26 cellular contexts compared by ENCODE assay signal in genomic region chr6:123454448-123454847, GRCh38.
DNase-seq lines count a peak whose midpoint lies in the region; ATAC-seq, FAIRE-seq and TF ChIP-seq lines count a peak whose summit lies in the region.
"Had no signal": no experiment of that assay in that cellular context is flagged by ENCODE, and none has a peak within 500 bp of the region (broad histone marks: within the 10 kb centered on the region; RNA-seq: fewer than 3 reads in every experiment).

No MANE protein-coding gene starts in this region.

- H3K4me3 ChIP-seq in PC-9: no peak overlapping the region
- H3K4me3 ChIP-seq: A549; BLaER1 treated with 17β-estradiol and CSF1 and Interleukin-3, amounts not matched to agents 10 nM and 100 nM; GM12878; GM23248 had no signal

- peak; percentile 65 for FAIRE-seq in urothelium cell line (lab: Jason Lieb, UNC)
- FAIRE-seq: A549, GM12878, GM19239, H1 had no signal

- TF ChIP-seq CTCF in C4-2B (conservative IDR thresholded peaks at IDR 0.05): no peak
- TF ChIP-seq CTCF in PC-9 (conservative IDR thresholded peaks at IDR 0.05): no peak

- H4K20me1 ChIP-seq in PC-9 (ENCODE audit: insufficient read depth): no peaks in the 10 kb centered on the region
- H4K20me1 ChIP-seq: BLaER1 treated with 17β-estradiol and CSF1 and Interleukin-3, amounts not matched to agents 10 nM and 100 nM had no signal

- H3K79me2 ChIP-seq in PC-9 (ENCODE audit: low read depth): no peaks in the 10 kb centered on the region

- in situ Hi-C loops in G401 (cut with HindIII; ENCODE audit: low sequenced_read_pairs): no loop called here

- no peaks in the 10 kb centered on the region for H3K9me3 ChIP-seq in PC-9 (ENCODE audit: insufficient read depth, low read depth)
- H3K9me3 ChIP-seq: A549, BE2C had no signal

- CTCF ChIA-PET in PC-9 (lab: Charles Lee): no interaction called here

- 0 out of 2 replicates have a peak overlapping the region, but pooled peaks have one; percentile 35 for H2AFZ ChIP-seq in PC-9
- H2AFZ ChIP-seq: GM23248 had no signal

- ATAC-seq in Right ventricle myocardium superior (ENCODE audit: poor library complexity): peak; percentile 52
- ATAC-seq: A549, GM12878, HCT116 had no signal

- no peaks in the 10 kb centered on the region for H3K36me3 ChIP-seq in PC-9 (ENCODE audit: low read depth)
- H3K36me3 ChIP-seq: BE2C; BLaER1 treated with 17β-estradiol and CSF1 and Interleukin-3, amounts not matched to agents 10 nM and 100 nM had no signal

- no peaks in the 10 kb centered on the region for H3K27me3 ChIP-seq in PC-9 (ENCODE audit: insufficient read depth, low read depth)
- H3K27me3 ChIP-seq: BE2C; BLaER1 treated with 17β-estradiol and CSF1 and Interleukin-3, amounts not matched to agents 10 nM and 100 nM had no signal

- DNase-seq in Right ventricle myocardium superior (no peak), cardiac septum (ENCODE audit: low spot score) (no peak), PC-9 (no peak), urothelium cell line (ENCODE audit: low spot score) (no peak), SIG-M5 treated with dmso at 0.1 percent for 504 hours (lab: John Stamatoyannopoulos, UW; ENCODE audit: unreplicated experiment) (no peak), G401 (ENCODE audit: low spot score) (no peak)
- DNase-seq: 8988T; ACHN; AML-193; BE2C; Calu3; CD4-positive, alpha-beta memory T cell; COR-L47; DMS153; DND-41; GDM1; GM23248; H7; HFFc6 had no signal

- POLR2A ChIA-PET in PC-9 (lab: Charles Lee; ENCODE audit: unreplicated experiment): no interaction called here

- H3K9me2 ChIP-seq in PC-9 (ENCODE audit: insufficient read depth): peaks cover 8% of the 10 kb centered on the region; the same call in 1 of the 2 replicates

- BruUV-seq in PC-9 (replicated peaks; lab: Mats Ljungman, UMichigan): no TSS peak

- peak overlapping the region; percentile 50; the same call in 1 of the 2 replicates for H3K27ac ChIP-seq in C4-2B
- H3K27ac ChIP-seq in PC-9: no peak overlapping the region
- H3K27ac ChIP-seq: A549; BLaER1 treated with 17β-estradiol and CSF1 and Interleukin-3, amounts not matched to agents 10 nM and 100 nM; GM23248 had no signal

- no peaks in the 10 kb centered on the region for H3K4me1 ChIP-seq in PC-9 (replicated peaks; ENCODE audit: insufficient read depth)
- H3K4me1 ChIP-seq: A549; BE2C; BLaER1 treated with 17β-estradiol and CSF1 and Interleukin-3, amounts not matched to agents 10 nM and 100 nM had no signal

- no peaks in the 10 kb centered on the region for H3F3A ChIP-seq in PC-9 (ENCODE audit: insufficient read depth, low read depth)

- no peak overlapping the region for H3K4me2 ChIP-seq in PC-9
- H3K4me2 ChIP-seq: A549; BLaER1 treated with 17β-estradiol and CSF1 and Interleukin-3, amounts not matched to agents 10 nM and 100 nM had no signal

- intact Hi-C loops in Right ventricle myocardium superior (cut with DNase I): no loop called here
- intact Hi-C loops in cardiac septum (cut with DNase I): no loop called here
- intact Hi-C loops in PC-9 (cut with micrococcal nuclease; ENCODE audit: unreplicated experiment): no loop called here
